Comparison of ENCODE assay signal across 18 cellular contexts in genomic region chr11:123537726-123538125, GRCh38.
"Had no signal": no experiment of that assay in that cellular context is flagged by ENCODE, and none has a peak within 500 bp of the region (broad histone marks: within the 10 kb centered on the region; RNA-seq: fewer than 3 reads in every experiment).

No MANE protein-coding gene starts in this region.

- H3K9me3 Mint-ChIP-seq: activated CD4-positive, alpha-beta T cell treated with anti-CD3 and anti-CD28 coated beads, Interleukin-2, amount 10 ng/mL, durations not matched to agents 24 days and 14 days; activated naive CD4-positive, alpha-beta T cell treated with anti-CD3 and anti-CD28 coated beads, Interleukin-2, amount 50 U/mL, for 24 hours; activated T-cell treated with anti-CD3 and anti-CD28 coated beads, Interleukin-2, amount 50 U/mL, for 72 hours; natural killer cell; stimulated activated effector memory CD8-positive, alpha-beta T cell treated with anti-CD3 and anti-CD28 coated beads, Interleukin-12 subunit alpha, Interleukin-12 subunit beta, amount 100 ng/mL, for 72 hours had no signal

- H3K9me3 ChIP-seq: gastrocnemius medialis, heart left ventricle, lower lobe of right lung, neutrophil, right lobe of liver, stomach, upper lobe of left lung had no signal

- H2AFZ ChIP-seq: parathyroid adenoma had no signal

- H3K4me2 ChIP-seq: smooth muscle cell had no signal

- H3K9ac ChIP-seq: parathyroid adenoma had no signal

- H3K27me3 ChIP-seq: gastrocnemius medialis, heart left ventricle, neutrophil, right lobe of liver, stomach, upper lobe of left lung had no signal

- H3K27me3 Mint-ChIP-seq: activated CD4-positive, alpha-beta T cell treated with anti-CD3 and anti-CD28 coated beads, Interleukin-2, amount 10 ng/mL, durations not matched to agents 24 days and 14 days; activated naive CD4-positive, alpha-beta T cell treated with anti-CD3 and anti-CD28 coated beads, Interleukin-2, amount 50 U/mL, for 24 hours had no signal

- H3K27ac Mint-ChIP-seq: activated naive CD4-positive, alpha-beta T cell treated with anti-CD3 and anti-CD28 coated beads, Interleukin-2, amount 50 U/mL, for 24 hours; activated T-cell treated with anti-CD3 and anti-CD28 coated beads, Interleukin-2, amount 50 U/mL, for 72 hours; natural killer cell; stimulated activated effector memory CD8-positive, alpha-beta T cell treated with anti-CD3 and anti-CD28 coated beads, Interleukin-12 subunit alpha, Interleukin-12 subunit beta, amount 100 ng/mL, for 72 hours had no signal

- H3K36me3 Mint-ChIP-seq: activated naive CD4-positive, alpha-beta T cell treated with anti-CD3 and anti-CD28 coated beads, Interleukin-2, amount 50 U/mL, for 24 hours; natural killer cell; stimulated activated effector memory CD8-positive, alpha-beta T cell treated with anti-CD3 and anti-CD28 coated beads, Interleukin-12 subunit alpha, Interleukin-12 subunit beta, amount 100 ng/mL, for 72 hours had no signal

- H3K4me3 ChIP-seq: gastrocnemius medialis, heart left ventricle, lower lobe of right lung, right lobe of liver, smooth muscle cell, stomach, upper lobe of left lung had no signal

- H3K4me3 Mint-ChIP-seq: activated CD4-positive, alpha-beta T cell treated with anti-CD3 and anti-CD28 coated beads, Interleukin-2, amount 10 ng/mL, durations not matched to agents 24 days and 14 days; activated naive CD4-positive, alpha-beta T cell treated with anti-CD3 and anti-CD28 coated beads, Interleukin-2, amount 50 U/mL, for 24 hours; activated T-cell treated with anti-CD3 and anti-CD28 coated beads, Interleukin-2, amount 50 U/mL, for 72 hours; natural killer cell; stimulated activated effector memory CD8-positive, alpha-beta T cell treated with anti-CD3 and anti-CD28 coated beads, Interleukin-12 subunit alpha, Interleukin-12 subunit beta, amount 100 ng/mL, for 72 hours had no signal

- H3K4me1 Mint-ChIP-seq: activated naive CD4-positive, alpha-beta T cell treated with anti-CD3 and anti-CD28 coated beads, Interleukin-2, amount 50 U/mL, for 24 hours had no signal

- H3K4me1 ChIP-seq: gastrocnemius medialis, lower lobe of right lung, parathyroid adenoma, right lobe of liver, stomach, upper lobe of left lung had no signal

- H3K36me3 ChIP-seq: gastrocnemius medialis, heart left ventricle, lower lobe of right lung, neutrophil, right lobe of liver, stomach, upper lobe of left lung had no signal

- ATAC-seq: activated T-cell treated with anti-CD3 and anti-CD28 coated beads, Interleukin-2, amount 50 U/mL, for 72 hours; gastrocnemius medialis; lower lobe of right lung; natural killer cell; right lobe of liver; stimulated activated effector memory CD8-positive, alpha-beta T cell treated with anti-CD3 and anti-CD28 coated beads, Interleukin-12 subunit alpha, Interleukin-12 subunit beta, amount 100 ng/mL, for 72 hours had no signal

- DNase-seq: activated CD4-positive, alpha-beta T cell treated with anti-CD3 and anti-CD28 coated beads, Interleukin-2, amount 10 ng/mL, durations not matched to agents 24 days and 14 days; activated gamma-delta T cell; activated T-cell treated with anti-CD3 and anti-CD28 coated beads, Interleukin-2, amount 50 U/mL, for 72 hours; cerebellar nuclear complex; cortex of kidney; gastrocnemius medialis; heart left ventricle; lower lobe of right lung; natural killer cell; right lobe of liver; stimulated activated CD4-positive, alpha-beta T cell treated with anti-CD3 and anti-CD28 coated beads, Interleukin-4, amount 100 ng/mL, for 24 hours; stomach; upper lobe of left lung had no signal

- H3K27ac ChIP-seq: gastrocnemius medialis, lower lobe of right lung, neutrophil, parathyroid adenoma, right lobe of liver, stomach, upper lobe of left lung had no signal

- H3K79me2 ChIP-seq: parathyroid adenoma had no signal
